In the genomic region with DNA sequence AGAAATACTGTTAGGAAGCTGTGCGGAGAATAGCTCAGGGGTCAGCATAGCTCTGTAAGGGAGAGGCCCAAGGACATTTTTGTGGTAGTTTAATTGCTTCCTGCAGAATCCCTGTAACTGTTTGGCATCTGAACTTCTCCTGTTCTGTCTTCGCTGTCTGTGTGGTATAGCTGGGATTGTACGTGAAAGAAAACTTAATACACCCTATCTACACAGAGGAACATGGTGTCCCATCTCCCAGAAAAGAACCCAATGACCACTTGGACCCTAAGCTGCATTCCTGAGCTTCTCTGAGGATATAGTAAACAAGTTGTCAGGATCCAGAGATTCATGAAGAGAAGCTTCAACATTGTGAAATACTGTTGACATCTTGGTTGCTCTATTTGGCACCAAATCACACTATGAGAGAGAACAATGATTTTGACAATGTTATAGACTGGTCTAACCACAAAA, we compare ENCODE assay signal across 11 cellular contexts.
DNase-seq lines count a peak whose midpoint lies in the region; ATAC-seq and TF ChIP-seq lines count a peak whose summit lies in the region.
"Had no signal": no experiment of that assay in that cellular context is flagged by ENCODE, and none has a peak within 500 bp of the region (broad histone marks: within the 10 kb centered on the region; RNA-seq: fewer than 3 reads in every experiment).

No MANE protein-coding gene starts in this region.

- peaks cover 2% of the 10 kb centered on the region for H3K36me3 Mint-ChIP-seq in natural killer cell

- no peak overlapping the region for H3K4me3 Mint-ChIP-seq in natural killer cell
- H3K4me3 Mint-ChIP-seq: activated CD4-positive, alpha-beta T cell treated with anti-CD3 and anti-CD28 coated beads, Interleukin-2, amount 10 ng/mL, durations not matched to agents 24 days and 14 days had no signal

- H3K4me3 ChIP-seq in AG09309 (ENCODE audit: control insufficient read depth, low read depth, low read length) (no peak overlapping the region), cardiac fibroblast (replicated peaks in 1 of 2; ENCODE audit: low read depth in 2 of 2, low read length in 2 of 2) (no peak overlapping the region)
- H3K4me3 ChIP-seq: cardiac muscle cell had no signal

- ATAC-seq in natural killer cell = peak in 1 of 3 donors; percentile 27

- TF ChIP-seq CTCF in AG09309 (IDR thresholded peaks at IDR 0.05; ENCODE audit: control insufficient read depth, insufficient read depth, low read depth, low read length, missing control alignments) (no peak), cardiac fibroblast (IDR thresholded peaks at IDR 0.05; ENCODE audit: low read depth, low read length) (no peak), natural killer cell (IDR thresholded peaks at IDR 0.05) (no peak)

- intact Hi-C loops in natural killer cell (cut with micrococcal nuclease) = no loop called here

- H3K27me3 Mint-ChIP-seq in natural killer cell (ENCODE audit: low read depth in 2 of 2) = no peaks in the 10 kb centered on the region

- peak overlapping the region; percentile 52 to 53 for H3K27ac Mint-ChIP-seq in natural killer cell
- H3K27ac Mint-ChIP-seq: activated CD4-positive, alpha-beta T cell treated with anti-CD3 and anti-CD28 coated beads, Interleukin-2, amount 10 ng/mL, durations not matched to agents 24 days and 14 days had no signal

- H3K4me1 Mint-ChIP-seq in natural killer cell = peaks cover 47 to 52% of the 10 kb centered on the region in 2 donors

- peak; percentile 87 for DNase-seq in AG09309 (ENCODE audit: low read depth)
- DNase-seq in LHCN-M2 (ENCODE audit: low read depth) = peak; percentile 99
- DNase-seq in cardiac fibroblast (ENCODE audit: low read depth in 2 of 2) = peak; percentile 73 to 92
- no peak for DNase-seq in natural killer cell
- no peak for DNase-seq in NCI-H446 treated with DMSO at 0.1 percent for 48 hours (lab: John Stamatoyannopoulos, UW)
- DNase-seq in activated CD8-positive, alpha-beta memory T cell treated with anti-CD3 and anti-CD28 coated beads, Interleukin-2, amount 50 U/mL, for 48 hours = no peak
- no peak for DNase-seq in NCI-H2029 treated with DMSO at 0.1 percent for 48 hours (lab: John Stamatoyannopoulos, UW)
- DNase-seq in NCI-H2107 treated with DMSO at 0.1 percent for 48 hours (lab: John Stamatoyannopoulos, UW; ENCODE audit: unreplicated experiment) = no peak
- DNase-seq: activated CD4-positive, alpha-beta T cell treated with anti-CD3 and anti-CD28 coated beads, Interleukin-2, amount 10 ng/mL, durations not matched to agents 24 days and 14 days; NK-92 treated with Interleukin-12 subunit alpha and Interleukin-12 subunit beta, amount 100 ng/mL, for 24 hours had no signal

- H3K9me3 Mint-ChIP-seq in natural killer cell = peaks cover 2 to 3% of the 10 kb centered on the region in 2 donors

Comparison
In these comparisons a context has a peak if more than half of its experiments do, and no peak if none do; other contexts are left out.
1. DNase-seq: peak in AG09309 (single experiment), LHCN-M2 (single experiment) and cardiac fibroblast (2 of 2); none in natural killer cell (single experiment), NCI-H446 treated with DMSO at 0.1 percent for 48 hours (single experiment), activated CD8-positive, alpha-beta memory T cell treated with anti-CD3 and anti-CD28 coated beads, Interleukin-2, amount 50 U/mL, for 48 hours (single experiment), NCI-H2029 treated with DMSO at 0.1 percent for 48 hours (single experiment) and NCI-H2107 treated with DMSO at 0.1 percent for 48 hours (single experiment).